In the genomic region with DNA sequence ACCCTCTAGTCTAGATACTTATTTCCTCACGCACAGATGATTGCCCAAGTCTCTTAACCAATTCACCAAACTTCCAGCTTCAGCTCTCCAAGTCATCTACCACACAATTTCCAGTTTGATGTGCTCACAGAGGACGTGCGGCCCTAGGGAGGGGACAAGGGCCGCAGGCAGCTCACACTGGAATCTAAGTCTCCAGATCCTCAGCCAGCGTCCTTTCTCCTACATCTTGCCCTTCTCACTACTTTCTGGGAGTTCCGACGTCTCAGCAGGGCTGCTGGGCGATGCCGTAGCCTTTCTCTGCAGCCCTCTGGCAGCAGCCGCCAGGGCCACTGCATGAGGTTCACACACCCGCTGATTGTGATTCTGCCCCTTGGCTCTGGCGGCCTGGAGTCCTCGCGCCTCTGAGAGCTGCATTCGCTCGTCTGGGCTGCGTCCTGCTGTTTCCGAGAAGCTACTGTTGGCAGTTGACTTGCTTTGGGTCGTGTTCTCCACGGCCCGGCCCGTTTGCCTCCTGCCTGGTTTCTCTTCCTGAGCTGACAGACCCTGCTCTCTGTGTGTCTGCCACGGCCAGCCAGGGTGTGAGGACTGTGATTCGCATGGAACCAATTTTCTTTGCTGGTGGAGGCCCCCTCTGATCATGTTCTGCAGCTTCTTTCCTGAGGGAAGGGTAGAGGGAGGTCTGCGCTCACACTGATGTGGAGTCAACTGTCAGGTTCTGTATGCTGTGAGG, we compare ENCODE assay signal across 14 cellular contexts. TPM values are rescaled to one million over a fixed set of nuclear protein-coding genes. Genes with fewer than 3 reads are reported as not detected.
A peak's percentile ranks its signal among the peaks of the same experiment; 100 is the strongest.
DNase-seq lines count a peak whose midpoint lies in the region; ATAC-seq, FAIRE-seq and TF ChIP-seq lines count a peak whose summit lies in the region.
"Had no signal": no experiment of that assay in that cellular context is flagged by ENCODE, and none has a peak within 500 bp of the region (broad histone marks: within the 10 kb centered on the region; RNA-seq: fewer than 3 reads in every experiment).

No MANE protein-coding gene starts in this region.

- WGBS in GM23248 (ENCODE audit: low coverage in 1 of 2, low lambda C conversion rate in 2 of 2, missing lambda C conversion rate in 2 of 2), 2 experiments, result 51 to 62% methylated on average over 24 to 25 of the region's 25 CpGs
- 46% methylated on average over 24 of the region's 25 CpGs for WGBS in mesenchymal stem cell
- 89% methylated on average over 23 of the region's 25 CpGs for WGBS in suprapubic skin

- H3K4ac ChIP-seq in mesenchymal stem cell (ENCODE audit: low read depth in 1 of 2, low read length in 2 of 2), result peak overlapping the region in 1 of 2 experiments; percentile 10

- H3K36me3 ChIP-seq in GM23248 (ENCODE audit: low read depth) (no peaks in the 10 kb centered on the region), astrocyte (ENCODE audit: insufficient read depth, low read length) (no peaks in the 10 kb centered on the region), mesenchymal stem cell (ENCODE audit: control insufficient read depth in 1 of 2, insufficient read depth in 2 of 2, low read depth in 1 of 2, low read length in 2 of 2) (no peaks in the 10 kb centered on the region), suprapubic skin (no peaks in the 10 kb centered on the region)
- H3K36me3 ChIP-seq: MG63, SJCRH30 had no signal

- H3K4me2 ChIP-seq in GM23248 (ENCODE audit: unreplicated experiment) (no peak overlapping the region), astrocyte (ENCODE audit: low read length) (peak overlapping the region; percentile 25), mesenchymal stem cell (ENCODE audit: low read length, poor library complexity, severe bottlenecking) (no peak overlapping the region)

- TF ChIP-seq EP300 in suprapubic skin (IDR thresholded peaks at IDR 0.05), result no peak

- H3K4me3 Mint-ChIP-seq in astrocyte (ENCODE audit: unreplicated experiment), result no peak overlapping the region
- H3K4me3 Mint-ChIP-seq: activated naive CD4-positive, alpha-beta T cell treated with anti-CD3 and anti-CD28 coated beads for 36 hours had no signal

- peak overlapping the region in 1 of 2 experiments; percentile 8 for H2BK12ac ChIP-seq in mesenchymal stem cell (ENCODE audit: low read length in 2 of 2)

- H3K79me1 ChIP-seq in mesenchymal stem cell (replicated peaks; ENCODE audit: low read length, poor library complexity, severe bottlenecking), result no peaks in the 10 kb centered on the region

- H3K27me3 Mint-ChIP-seq in astrocyte (ENCODE audit: low read depth, unreplicated experiment), result peaks cover 2% of the 10 kb centered on the region

- TF ChIP-seq CTCF in astrocyte (IDR thresholded peaks at IDR 0.05; ENCODE audit: insufficient read depth, low read depth, low read length), result no peak
- TF ChIP-seq CTCF in suprapubic skin (IDR thresholded peaks at IDR 0.05), result no peak

- no peaks in the 10 kb centered on the region for H3K9me2 ChIP-seq in GM23248 (ENCODE audit: insufficient read depth)

- no peak overlapping the region for H4K8ac ChIP-seq in mesenchymal stem cell (ENCODE audit: low read length)

- no peaks in the 10 kb centered on the region for H3K27me3 ChIP-seq in GM23248 (replicated peaks; ENCODE audit: insufficient read depth)
- no peaks in the 10 kb centered on the region for H3K27me3 ChIP-seq in astrocyte (ENCODE audit: insufficient read depth, low read length)
- no peaks in the 10 kb centered on the region for H3K27me3 ChIP-seq in mesenchymal stem cell (ENCODE audit: control insufficient read depth in 1 of 2, insufficient read depth in 1 of 2, low read length in 2 of 2)
- H3K27me3 ChIP-seq in suprapubic skin, result no peaks in the 10 kb centered on the region
- H3K27me3 ChIP-seq: MG63, SJCRH30 had no signal

- H3F3A ChIP-seq in GM23248 (ENCODE audit: insufficient read depth), result no peaks in the 10 kb centered on the region

- no peak for ATAC-seq in HG03571 (IDR thresholded peaks at IDR 0.05; ENCODE audit: unreplicated experiment)

- in situ Hi-C loops in GM23248 (cut with MboI), result no loop called here

- H3K27ac ChIP-seq in GM23248 (no peak overlapping the region), astrocyte (ENCODE audit: low read depth, low read length) (no peak overlapping the region), mesenchymal stem cell (ENCODE audit: low read length, poor library complexity, severe bottlenecking) (no peak overlapping the region), suprapubic skin (no peak overlapping the region)
- H3K27ac ChIP-seq: C4-2B, SJCRH30 had no signal

- no peaks in the 10 kb centered on the region for H4K20me1 ChIP-seq in GM23248 (ENCODE audit: insufficient read depth)
- H4K20me1 ChIP-seq in astrocyte (ENCODE audit: insufficient read depth, low read length), result no peaks in the 10 kb centered on the region

- no peak overlapping the region for H2BK15ac ChIP-seq in mesenchymal stem cell (ENCODE audit: low read depth, poor library complexity, severe bottlenecking)

- no peaks in the 10 kb centered on the region for H3K9me3 ChIP-seq in GM23248 (ENCODE audit: low read depth)
- H3K9me3 ChIP-seq in astrocyte (ENCODE audit: insufficient read depth, low read depth, low read length), result no peaks in the 10 kb centered on the region
- H3K9me3 ChIP-seq in mesenchymal stem cell (ENCODE audit: control insufficient read depth, low read length), result no peaks in the 10 kb centered on the region
- no peaks in the 10 kb centered on the region for H3K9me3 ChIP-seq in suprapubic skin
- H3K9me3 ChIP-seq: MG63, SJCRH30 had no signal

- no peak overlapping the region for H3K14ac ChIP-seq in mesenchymal stem cell (ENCODE audit: low read length in 2 of 2)

- TF ChIP-seq POLR2A in suprapubic skin (IDR thresholded peaks at IDR 0.05), result no peak

- H3K4me1 Mint-ChIP-seq in astrocyte (ENCODE audit: low read depth, unreplicated experiment), result peaks cover 5% of the 10 kb centered on the region

- H3K79me2 ChIP-seq in GM23248 (ENCODE audit: insufficient read depth) (no peaks in the 10 kb centered on the region), astrocyte (ENCODE audit: insufficient read depth, low read length) (no peaks in the 10 kb centered on the region)

- H3K23ac ChIP-seq in mesenchymal stem cell (ENCODE audit: low read length in 2 of 2), result no peak overlapping the region

- H4K91ac ChIP-seq in mesenchymal stem cell (ENCODE audit: low read length), result no peak overlapping the region

- H2BK120ac ChIP-seq in mesenchymal stem cell (ENCODE audit: low read depth, low read length), result no peak overlapping the region

- no peak overlapping the region for H2AK5ac ChIP-seq in mesenchymal stem cell (ENCODE audit: low read length, severe bottlenecking)

- H2BK5ac ChIP-seq in mesenchymal stem cell (ENCODE audit: low read depth, low read length, poor library complexity, severe bottlenecking), result no peak overlapping the region

- H3K9ac ChIP-seq in GM23248, result no peak overlapping the region
- no peak overlapping the region for H3K9ac ChIP-seq in astrocyte (ENCODE audit: low read length)
- H3K9ac ChIP-seq in mesenchymal stem cell (ENCODE audit: low read length), result no peak overlapping the region

- peak overlapping the region; percentile 63 for H2AFZ ChIP-seq in GM23248
- peak overlapping the region; percentile 75 for H2AFZ ChIP-seq in astrocyte (ENCODE audit: low read depth, low read length)
- peak overlapping the region; percentile 46 for H2AFZ ChIP-seq in mesenchymal stem cell (ENCODE audit: low read depth, low read length)

- no peak overlapping the region for H3K27ac Mint-ChIP-seq in astrocyte (ENCODE audit: unreplicated experiment)
- H3K27ac Mint-ChIP-seq: activated naive CD4-positive, alpha-beta T cell treated with anti-CD3 and anti-CD28 coated beads for 36 hours had no signal

- DNase-seq in AML-193 (lab: John Stamatoyannopoulos, UW) (peak; percentile 83 to 85), GM23248 (no peak), astrocyte (ENCODE audit: low read depth) (no peak), mesenchymal stem cell (peak; percentile 16), COLO829 (ENCODE audit: low spot score) (no peak), activated gamma-delta T cell (lab: John Stamatoyannopoulos, UW) (no peak), suprapubic skin (ENCODE audit: low spot score in 2 of 2) (no peak)
- DNase-seq: activated naive CD4-positive, alpha-beta T cell treated with anti-CD3 and anti-CD28 coated beads for 36 hours; NCI-H526; SJCRH30 had no signal

- no peak for FAIRE-seq in astrocyte (lab: Jason Lieb, UNC)
- FAIRE-seq: keratinocyte had no signal

- no peaks in the 10 kb centered on the region for H3K36me3 Mint-ChIP-seq in astrocyte (ENCODE audit: low read depth, unreplicated experiment)

- H3K4me3 ChIP-seq in GM23248 (no peak overlapping the region), astrocyte (ENCODE audit: insufficient read depth, low read depth, low read length) (no peak overlapping the region), mesenchymal stem cell (ENCODE audit: insufficient read depth in 1 of 2, low read depth in 1 of 2, low read length in 2 of 2) (no peak overlapping the region), suprapubic skin (no peak overlapping the region)
- H3K4me3 ChIP-seq: MG63, SJCRH30 had no signal

- peaks cover 2% of the 10 kb centered on the region for H3K9me3 Mint-ChIP-seq in astrocyte (ENCODE audit: unreplicated experiment)
- H3K9me3 Mint-ChIP-seq: activated naive CD4-positive, alpha-beta T cell treated with anti-CD3 and anti-CD28 coated beads for 36 hours had no signal

- peak overlapping the region; percentile 24 to 63 for H3K18ac ChIP-seq in mesenchymal stem cell (ENCODE audit: low read depth in 1 of 2, low read length in 2 of 2)

- H3K4me1 ChIP-seq in GM23248 (ENCODE audit: insufficient read depth) (peaks cover 5% of the 10 kb centered on the region; the same call in 1 of the 2 replicates), astrocyte (ENCODE audit: insufficient read depth, low read length) (no peaks in the 10 kb centered on the region), mesenchymal stem cell (ENCODE audit: control insufficient read depth, insufficient read depth, low read depth, low read length) (peaks cover 5% of the 10 kb centered on the region), suprapubic skin (peaks cover 12% of the 10 kb centered on the region)

RNA-seq across cellular contexts. Expression of a gene that starts 14.1 kb away (rescaled TPM):
- 5.7 and 11.1 TPM in 2 replicates for total RNA-seq in GM23248 (2014; rRNA removed; shearing (Covaris generic))
- polyA plus RNA-seq in GM23248 (2016; fragmentation: Nextera tagmentation; extraction: Ambion mirVana), result 8.7 and 10.2 TPM in 2 replicates
- total RNA-seq in astrocyte (18.3 and 18.6 TPM in 2 replicates), suprapubic skin (10 to 100 TPM; 13.5 to 25.0 (median 17.2) TPM)
- polyA plus RNA-seq in mesenchymal stem cell (2013, experiment 1 of 2), result 3.8 TPM
- 3.5 TPM for polyA plus RNA-seq in mesenchymal stem cell (2013, experiment 2 of 2)

Comparison
In these comparisons a context has a peak if more than half of its experiments do, and no peak if none do; other contexts are left out.
1. DNase-seq: peak in AML-193 (2 of 2) and mesenchymal stem cell (single experiment); none in GM23248 (single experiment), astrocyte (single experiment), COLO829 (single experiment), activated gamma-delta T cell (single experiment) and suprapubic skin (0 of 2).
2. Peak in every context shown above with its lines, with median percentiles within 50 percentile points of each other: H2AFZ ChIP-seq.